In genomic region chr9:135455401-135456030, GRCh38 we compare ENCODE assay signal across 17 cellular contexts.
"Had no signal": no experiment of that assay in that cellular context is flagged by ENCODE, and none has a peak within 500 bp of the region (broad histone marks: within the 10 kb centered on the region; RNA-seq: fewer than 3 reads in every experiment).

No MANE protein-coding gene starts in this region.

- H3K27ac Mint-ChIP-seq: dendritic cell treated with granulocyte-macrophage colony-stimulating factor and Interleukin-4, amounts not matched to agents 40 ng/mL and 50 ng/mL, for 4 days; effector memory CD8-positive, alpha-beta T cell; mesothelial cell of epicardium had no signal

- H3K4me1 ChIP-seq: colonic mucosa, esophagus muscularis mucosa, foreskin keratinocyte, gastroesophageal sphincter, heart right ventricle, left lung, lower lobe of right lung had no signal

- H3K4me3 Mint-ChIP-seq: dendritic cell treated with granulocyte-macrophage colony-stimulating factor and Interleukin-4, amounts not matched to agents 40 ng/mL and 50 ng/mL, for 4 days; effector memory CD8-positive, alpha-beta T cell; mesothelial cell of epicardium had no signal

- H3K4me1 Mint-ChIP-seq: mesothelial cell of epicardium had no signal

- H3K9me3 Mint-ChIP-seq: dendritic cell treated with granulocyte-macrophage colony-stimulating factor and Interleukin-4, amounts not matched to agents 40 ng/mL and 50 ng/mL, for 4 days had no signal

- H3K36me3 ChIP-seq: colonic mucosa, esophagus muscularis mucosa, gastroesophageal sphincter, heart right ventricle, left lung, lower lobe of right lung had no signal

- H3K9me3 ChIP-seq: colonic mucosa, lower lobe of right lung, mucosa of descending colon had no signal

- H3K4me3 ChIP-seq: colonic mucosa, esophagus muscularis mucosa, gastroesophageal sphincter, heart right ventricle, left lung, lower lobe of right lung, mucosa of descending colon had no signal

- H3K27me3 ChIP-seq: colonic mucosa had no signal

- DNase-seq: colonic mucosa; cortex of kidney; effector CD8-positive, alpha-beta T cell; effector memory CD8-positive, alpha-beta T cell; foreskin keratinocyte; heart right ventricle; hippocampal formation; left cardiac atrium; left lung; left ventricle myocardium superior; lower lobe of right lung; mesenchymal stem cell; mucosa of descending colon had no signal

- H3K36me3 Mint-ChIP-seq: mesothelial cell of epicardium had no signal

- H3K27ac ChIP-seq: colonic mucosa, esophagus muscularis mucosa, foreskin keratinocyte, gastroesophageal sphincter, heart right ventricle, left lung, lower lobe of right lung had no signal
